1 cellular context compared by ENCODE assay signal in genomic region chr2:74747411-74748080, GRCh38.
TF ChIP-seq lines count a peak whose summit lies in the region.

No MANE protein-coding gene starts in this region.

TF ChIP-seq in HepG2, 621 proteins besides CTCF, POLR2A, EP300 and RAD21 (continued from another document and continues in another):
- TF ChIP-seq, protein P1, sequence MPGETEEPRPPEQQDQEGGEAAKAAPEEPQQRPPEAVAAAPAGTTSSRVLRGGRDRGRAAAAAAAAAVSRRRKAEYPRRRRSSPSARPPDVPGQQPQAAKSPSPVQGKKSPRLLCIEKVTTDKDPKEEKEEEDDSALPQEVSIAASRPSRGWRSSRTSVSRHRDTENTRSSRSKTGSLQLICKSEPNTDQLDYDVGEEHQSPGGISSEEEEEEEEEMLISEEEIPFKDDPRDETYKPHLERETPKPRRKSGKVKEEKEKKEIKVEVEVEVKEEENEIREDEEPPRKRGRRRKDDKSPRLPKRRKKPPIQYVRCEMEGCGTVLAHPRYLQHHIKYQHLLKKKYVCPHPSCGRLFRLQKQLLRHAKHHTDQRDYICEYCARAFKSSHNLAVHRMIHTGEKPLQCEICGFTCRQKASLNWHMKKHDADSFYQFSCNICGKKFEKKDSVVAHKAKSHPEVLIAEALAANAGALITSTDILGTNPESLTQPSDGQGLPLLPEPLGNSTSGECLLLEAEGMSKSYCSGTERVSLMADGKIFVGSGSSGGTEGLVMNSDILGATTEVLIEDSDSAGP (CRISPR knock-in tag; IDR thresholded peaks at IDR 0.05; ENCODE audit: borderline replicate concordance), result peak; percentile 79
- no peak for TF ChIP-seq ZBTB4 (CRISPR knock-in tag; IDR thresholded peaks at IDR 0.05; ENCODE audit: borderline replicate concordance)
- no peak for TF ChIP-seq SNAPC4 (CRISPR knock-in tag; IDR thresholded peaks at IDR 0.05)
- no peak for TF ChIP-seq ZSCAN20 (CRISPR knock-in tag; IDR thresholded peaks at IDR 0.05; ENCODE audit: borderline replicate concordance)
- peak; percentile 18; the same call in 1 of the 2 replicates for TF ChIP-seq HHEX (CRISPR knock-in tag; IDR thresholded peaks at IDR 0.05)
- peak; percentile 56 for TF ChIP-seq NCOA2 (CRISPR knock-in tag; IDR thresholded peaks at IDR 0.05)
- TF ChIP-seq NFAT5 (CRISPR knock-in tag; IDR thresholded peaks at IDR 0.05), result 0 out of 2 replicates have a peak, but pooled peaks have one; percentile 58
- TF ChIP-seq ZBTB1 (CRISPR knock-in tag; IDR thresholded peaks at IDR 0.05; ENCODE audit: borderline replicate concordance), result no peak
- TF ChIP-seq ZNF644 (CRISPR knock-in tag; IDR thresholded peaks at IDR 0.05; ENCODE audit: low read depth), result peak; percentile 94
- TF ChIP-seq ZNF670 (CRISPR knock-in tag; IDR thresholded peaks at IDR 0.05; ENCODE audit: borderline replicate concordance), result no peak
- peak; percentile 20; the same call in 1 of the 2 replicates for TF ChIP-seq RFX5 (IDR thresholded peaks at IDR 0.05; ENCODE audit: low read depth, low read length)
- TF ChIP-seq ZBTB42 (CRISPR knock-in tag; IDR thresholded peaks at IDR 0.05), result no peak; the same call in 1 of the 2 replicates
- TF ChIP-seq ADNP (CRISPR knock-in tag; IDR thresholded peaks at IDR 0.05), result 0 out of 2 replicates have a peak, but pooled peaks have one; percentile 26
- 0 out of 2 replicates have a peak, but pooled peaks have one; percentile 11 for TF ChIP-seq IRF9 (CRISPR knock-in tag; IDR thresholded peaks at IDR 0.05; ENCODE audit: borderline replicate concordance)
- TF ChIP-seq ZNF746 (CRISPR knock-in tag; IDR thresholded peaks at IDR 0.05), result peak; percentile 65; the same call in 1 of the 2 replicates
- TF ChIP-seq PITX1 (CRISPR knock-in tag; IDR thresholded peaks at IDR 0.05), result no peak; the same call in 1 of the 2 replicates
- TF ChIP-seq, protein P2, sequence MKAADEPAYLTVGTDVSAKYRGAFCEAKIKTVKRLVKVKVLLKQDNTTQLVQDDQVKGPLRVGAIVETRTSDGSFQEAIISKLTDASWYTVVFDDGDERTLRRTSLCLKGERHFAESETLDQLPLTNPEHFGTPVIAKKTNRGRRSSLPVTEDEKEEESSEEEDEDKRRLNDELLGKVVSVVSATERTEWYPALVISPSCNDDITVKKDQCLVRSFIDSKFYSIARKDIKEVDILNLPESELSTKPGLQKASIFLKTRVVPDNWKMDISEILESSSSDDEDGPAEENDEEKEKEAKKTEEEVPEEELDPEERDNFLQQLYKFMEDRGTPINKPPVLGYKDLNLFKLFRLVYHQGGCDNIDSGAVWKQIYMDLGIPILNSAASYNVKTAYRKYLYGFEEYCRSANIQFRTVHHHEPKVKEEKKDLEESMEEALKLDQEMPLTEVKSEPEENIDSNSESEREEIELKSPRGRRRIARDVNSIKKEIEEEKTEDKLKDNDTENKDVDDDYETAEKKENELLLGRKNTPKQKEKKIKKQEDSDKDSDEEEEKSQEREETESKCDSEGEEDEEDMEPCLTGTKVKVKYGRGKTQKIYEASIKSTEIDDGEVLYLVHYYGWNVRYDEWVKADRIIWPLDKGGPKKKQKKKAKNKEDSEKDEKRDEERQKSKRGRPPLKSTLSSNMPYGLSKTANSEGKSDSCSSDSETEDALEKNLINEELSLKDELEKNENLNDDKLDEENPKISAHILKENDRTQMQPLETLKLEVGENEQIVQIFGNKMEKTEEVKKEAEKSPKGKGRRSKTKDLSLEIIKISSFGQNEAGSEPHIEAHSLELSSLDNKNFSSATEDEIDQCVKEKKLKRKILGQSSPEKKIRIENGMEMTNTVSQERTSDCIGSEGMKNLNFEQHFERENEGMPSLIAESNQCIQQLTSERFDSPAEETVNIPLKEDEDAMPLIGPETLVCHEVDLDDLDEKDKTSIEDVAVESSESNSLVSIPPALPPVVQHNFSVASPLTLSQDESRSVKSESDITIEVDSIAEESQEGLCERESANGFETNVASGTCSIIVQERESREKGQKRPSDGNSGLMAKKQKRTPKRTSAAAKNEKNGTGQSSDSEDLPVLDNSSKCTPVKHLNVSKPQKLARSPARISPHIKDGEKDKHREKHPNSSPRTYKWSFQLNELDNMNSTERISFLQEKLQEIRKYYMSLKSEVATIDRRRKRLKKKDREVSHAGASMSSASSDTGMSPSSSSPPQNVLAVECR (CRISPR knock-in tag; IDR thresholded peaks at IDR 0.05; ENCODE audit: borderline replicate concordance), result peak; percentile 62; the same call in 1 of the 2 replicates
- no peak for TF ChIP-seq RFX3 (CRISPR knock-in tag; IDR thresholded peaks at IDR 0.05)
- no peak for TF ChIP-seq IKZF1 (IDR thresholded peaks at IDR 0.05)
- TF ChIP-seq EZH2 (conservative IDR thresholded peaks at IDR 0.05; ENCODE audit: low read depth, low read length), result no peak
- TF ChIP-seq ZBTB26 (CRISPR knock-in tag; IDR thresholded peaks at IDR 0.05; ENCODE audit: borderline replicate concordance), result 0 out of 2 replicates have a peak, but pooled peaks have one; percentile 48
- no peak; the same call in 1 of the 2 replicates for TF ChIP-seq ONECUT2 (CRISPR knock-in tag; IDR thresholded peaks at IDR 0.05)
- TF ChIP-seq, protein P3, sequence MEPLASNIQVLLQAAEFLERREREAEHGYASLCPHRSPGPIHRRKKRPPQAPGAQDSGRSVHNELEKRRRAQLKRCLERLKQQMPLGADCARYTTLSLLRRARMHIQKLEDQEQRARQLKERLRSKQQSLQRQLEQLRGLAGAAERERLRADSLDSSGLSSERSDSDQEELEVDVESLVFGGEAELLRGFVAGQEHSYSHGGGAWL (CRISPR knock-in tag; IDR thresholded peaks at IDR 0.05), result no peak
- TF ChIP-seq, protein P4, sequence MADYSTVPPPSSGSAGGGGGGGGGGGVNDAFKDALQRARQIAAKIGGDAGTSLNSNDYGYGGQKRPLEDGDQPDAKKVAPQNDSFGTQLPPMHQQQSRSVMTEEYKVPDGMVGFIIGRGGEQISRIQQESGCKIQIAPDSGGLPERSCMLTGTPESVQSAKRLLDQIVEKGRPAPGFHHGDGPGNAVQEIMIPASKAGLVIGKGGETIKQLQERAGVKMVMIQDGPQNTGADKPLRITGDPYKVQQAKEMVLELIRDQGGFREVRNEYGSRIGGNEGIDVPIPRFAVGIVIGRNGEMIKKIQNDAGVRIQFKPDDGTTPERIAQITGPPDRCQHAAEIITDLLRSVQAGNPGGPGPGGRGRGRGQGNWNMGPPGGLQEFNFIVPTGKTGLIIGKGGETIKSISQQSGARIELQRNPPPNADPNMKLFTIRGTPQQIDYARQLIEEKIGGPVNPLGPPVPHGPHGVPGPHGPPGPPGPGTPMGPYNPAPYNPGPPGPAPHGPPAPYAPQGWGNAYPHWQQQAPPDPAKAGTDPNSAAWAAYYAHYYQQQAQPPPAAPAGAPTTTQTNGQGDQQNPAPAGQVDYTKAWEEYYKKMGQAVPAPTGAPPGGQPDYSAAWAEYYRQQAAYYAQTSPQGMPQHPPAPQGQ (CRISPR knock-in tag; IDR thresholded peaks at IDR 0.05; ENCODE audit: borderline replicate concordance), result no peak
- 0 out of 2 replicates have a peak, but pooled peaks have one; percentile 45 for TF ChIP-seq KMT2A (CRISPR knock-in tag; IDR thresholded peaks at IDR 0.05)
- no peak for TF ChIP-seq ARID2 (CRISPR knock-in tag; IDR thresholded peaks at IDR 0.05; ENCODE audit: borderline replicate concordance)
- no peak for TF ChIP-seq RELA (CRISPR knock-in tag; IDR thresholded peaks at IDR 0.05)
